In genomic region chr3:167952969-167953368, GRCh38 we compare ENCODE assay signal across 7 cellular contexts.
"Had no signal": no experiment of that assay in that cellular context is flagged by ENCODE, and none has a peak within 500 bp of the region (broad histone marks: within the 10 kb centered on the region; RNA-seq: fewer than 3 reads in every experiment).

No MANE protein-coding gene starts in this region.

- H3K27ac ChIP-seq: GM23248 had no signal

- H3K27ac Mint-ChIP-seq: HFFc6 had no signal

- H3K9ac ChIP-seq: GM23248 had no signal

- H2AFZ ChIP-seq: GM23248 had no signal

- H3K4me3 Mint-ChIP-seq: HFFc6 had no signal

- H3K9me3 Mint-ChIP-seq: HFFc6 had no signal

- DNase-seq: GM23248, HFFc6, IMR-90, KG1 had no signal

- H3K4me3 ChIP-seq: GM23248, HAP-1, K562 had no signal

- H3K9me3 ChIP-seq: HAP-1 had no signal

- H3K36me3 ChIP-seq: HAP-1 had no signal

- ATAC-seq: HCT116, K562 had no signal

- H3K4me1 ChIP-seq: HAP-1 had no signal
